ENCODE assay signal across 1 cellular context in the genomic region with DNA sequence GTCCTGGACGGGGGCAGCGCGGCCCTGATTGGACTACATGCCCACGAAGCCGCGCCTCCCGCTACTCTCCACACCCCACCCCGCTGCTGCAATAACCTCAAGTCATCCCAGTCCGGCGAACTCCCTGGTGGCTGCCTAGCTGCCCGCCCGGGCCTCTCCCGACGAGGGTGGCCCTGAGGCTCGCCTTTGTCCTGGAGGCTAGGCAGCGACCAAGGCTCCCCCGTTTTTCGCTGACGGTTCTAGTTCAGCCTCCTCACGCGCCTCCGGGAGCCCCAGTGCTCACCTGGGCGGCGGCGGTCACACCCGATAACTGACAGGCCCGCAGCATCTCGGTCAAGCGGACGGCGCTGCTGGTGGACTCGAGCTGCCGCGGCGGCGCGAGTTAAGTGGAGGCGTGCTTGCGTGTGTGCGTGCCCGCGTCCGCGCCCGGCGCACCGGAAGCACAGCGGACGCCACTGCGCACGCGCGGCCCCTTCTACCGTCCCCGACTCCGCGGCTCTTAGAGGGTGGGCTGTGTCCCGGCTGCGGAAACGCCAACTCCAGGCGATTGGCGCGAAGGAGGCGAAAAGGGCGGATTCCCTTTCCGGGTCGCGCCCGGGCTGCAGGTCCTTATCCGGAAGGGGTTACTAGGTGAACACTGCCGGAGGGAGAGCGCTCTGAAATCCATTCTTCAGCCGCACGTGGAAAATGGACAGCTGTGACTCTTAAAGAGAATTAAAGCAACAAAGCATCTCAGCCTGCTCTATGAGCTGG.
TF ChIP-seq lines count a peak whose summit lies in the region.

A gene (minus strand): TSS at position 408 of the 753 bp plus-strand sequence. CDS start 80 bp downstream, at position 328.

TF ChIP-seq in K562, 482 proteins besides CTCF, POLR2A, EP300 and RAD21 (continued from another document and continues in another):
- TF ChIP-seq, protein P1, sequence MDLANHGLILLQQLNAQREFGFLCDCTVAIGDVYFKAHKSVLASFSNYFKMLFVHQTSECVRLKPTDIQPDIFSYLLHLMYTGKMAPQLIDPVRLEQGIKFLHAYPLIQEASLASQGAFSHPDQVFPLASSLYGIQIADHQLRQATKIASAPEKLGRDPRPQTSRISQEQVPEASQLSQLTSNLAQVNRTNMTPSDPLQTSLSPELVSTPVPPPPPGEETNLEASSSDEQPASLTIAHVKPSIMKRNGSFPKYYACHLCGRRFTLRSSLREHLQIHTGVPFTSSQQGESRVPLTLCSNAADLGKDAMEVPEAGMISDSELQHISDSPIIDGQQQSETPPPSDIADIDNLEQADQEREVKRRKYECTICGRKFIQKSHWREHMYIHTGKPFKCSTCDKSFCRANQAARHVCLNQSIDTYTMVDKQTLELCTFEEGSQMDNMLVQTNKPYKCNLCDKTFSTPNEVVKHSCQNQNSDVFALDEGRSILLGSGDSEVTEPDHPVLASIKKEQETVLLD (IDR thresholded peaks at IDR 0.05) = peak; percentile 97
- TF ChIP-seq ATF7 (IDR thresholded peaks at IDR 0.05) (peak; percentile 87), SMAD4 (CRISPR knock-in tag; conservative IDR thresholded peaks at IDR 0.05) (peak; percentile 78), TCF7L2 (IDR thresholded peaks at IDR 0.05; ENCODE audit: low read depth, low read length) (no peak), LCOR (CRISPR knock-in tag; IDR thresholded peaks at IDR 0.05) (peak; percentile 74; the same call in 1 of the 2 replicates), SIX5 (IDR thresholded peaks at IDR 0.05; ENCODE audit: borderline replicate concordance in 1 of 2, insufficient read depth in 1 of 2, low read depth in 1 of 2, low read length in 2 of 2) (no peak; a peak in 1 of 4 replicates), ZNF695 (CRISPR knock-in tag; IDR thresholded peaks at IDR 0.05) (no peak), HLTF (IDR thresholded peaks at IDR 0.05) (0 out of 2 replicates have a peak, but pooled peaks have one; percentile 43), ZNF354B (CRISPR knock-in tag; IDR thresholded peaks at IDR 0.05) (no peak), MEF2A (IDR thresholded peaks at IDR 0.05; ENCODE audit: control insufficient read depth, low read depth, low read length) (no peak), MTF1 (CRISPR knock-in tag; IDR thresholded peaks at IDR 0.05; ENCODE audit: borderline replicate concordance) (no peak), HMG20B (CRISPR knock-in tag; IDR thresholded peaks at IDR 0.05) (no peak), JUN (IDR thresholded peaks at IDR 0.05; ENCODE audit: borderline replicate concordance, low read depth, low read length) (peak; percentile 47; the same call in 1 of the 2 replicates), JUN (CRISPR knock-in tag; IDR thresholded peaks at IDR 0.05; ENCODE audit: borderline replicate concordance) (no peak), SNIP1 (IDR thresholded peaks at IDR 0.05; ENCODE audit: low read depth) (peak; percentile 80; the same call in 1 of the 2 replicates), MYC (IDR thresholded peaks at IDR 0.05; ENCODE audit: low read depth, low read length) (peak; percentile 77), MYC (CRISPR knock-in tag; IDR thresholded peaks at IDR 0.05; ENCODE audit: borderline replicate concordance, low read depth) (peak; percentile 77), POLR2AphosphoS2 (IDR thresholded peaks at IDR 0.05; ENCODE audit: low read length) (peak; percentile 75; the same call in 1 of the 2 replicates), NFIX (CRISPR knock-in tag; IDR thresholded peaks at IDR 0.05; ENCODE audit: low read depth) (no peak), ZNF551 (CRISPR knock-in tag; IDR thresholded peaks at IDR 0.05) (no peak), CBFA2T2 (conservative IDR thresholded peaks at IDR 0.05) (no peak), CBX3 (IDR thresholded peaks at IDR 0.05; ENCODE audit: borderline replicate concordance in 1 of 2, low read length in 2 of 2) (no peak; a peak in 1 of 3 replicates), ARID2 (IDR thresholded peaks at IDR 0.05) (no peak), MAFF (IDR thresholded peaks at IDR 0.05; ENCODE audit: low read length) (no peak), MEIS2 (IDR thresholded peaks at IDR 0.05; ENCODE audit: partially characterized antibody) (peak; percentile 92), ZNF668 (CRISPR knock-in tag; IDR thresholded peaks at IDR 0.05) (peak; percentile 25; the same call in 1 of the 2 replicates), CXXC5 (CRISPR knock-in tag; IDR thresholded peaks at IDR 0.05) (peak; percentile 95), NR2C2 (CRISPR knock-in tag; IDR thresholded peaks at IDR 0.05) (peak; percentile 82; the same call in 1 of the 2 replicates), NR2C2 (tag; IDR thresholded peaks at IDR 0.05) (peak; percentile 98), KLF1 (tag; IDR thresholded peaks at IDR 0.05) (peak; percentile 96), GTF2F1 (IDR thresholded peaks at IDR 0.05; ENCODE audit: low read depth, low read length) (0 out of 2 replicates have a peak, but pooled peaks have one; percentile 80), SNRNP70 (optimal IDR thresholded peaks at IDR 0.05; ENCODE audit: low read depth, low read length) (no peak), NFRKB (IDR thresholded peaks at IDR 0.05; ENCODE audit: low read depth) (peak; percentile 45; the same call in 1 of the 2 replicates), SUPT5H (IDR thresholded peaks at IDR 0.05) (peak; percentile 99), SIN3B (IDR thresholded peaks at IDR 0.05; ENCODE audit: low read depth) (peak; percentile 75; the same call in 1 of the 2 replicates), FOXJ3 (CRISPR knock-in tag; IDR thresholded peaks at IDR 0.05) (no peak)
- TF ChIP-seq, protein P2, sequence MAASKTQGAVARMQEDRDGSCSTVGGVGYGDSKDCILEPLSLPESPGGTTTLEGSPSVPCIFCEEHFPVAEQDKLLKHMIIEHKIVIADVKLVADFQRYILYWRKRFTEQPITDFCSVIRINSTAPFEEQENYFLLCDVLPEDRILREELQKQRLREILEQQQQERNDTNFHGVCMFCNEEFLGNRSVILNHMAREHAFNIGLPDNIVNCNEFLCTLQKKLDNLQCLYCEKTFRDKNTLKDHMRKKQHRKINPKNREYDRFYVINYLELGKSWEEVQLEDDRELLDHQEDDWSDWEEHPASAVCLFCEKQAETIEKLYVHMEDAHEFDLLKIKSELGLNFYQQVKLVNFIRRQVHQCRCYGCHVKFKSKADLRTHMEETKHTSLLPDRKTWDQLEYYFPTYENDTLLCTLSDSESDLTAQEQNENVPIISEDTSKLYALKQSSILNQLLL (CRISPR knock-in tag; IDR thresholded peaks at IDR 0.05; ENCODE audit: borderline replicate concordance) = no peak
- TF ChIP-seq, protein P3, sequence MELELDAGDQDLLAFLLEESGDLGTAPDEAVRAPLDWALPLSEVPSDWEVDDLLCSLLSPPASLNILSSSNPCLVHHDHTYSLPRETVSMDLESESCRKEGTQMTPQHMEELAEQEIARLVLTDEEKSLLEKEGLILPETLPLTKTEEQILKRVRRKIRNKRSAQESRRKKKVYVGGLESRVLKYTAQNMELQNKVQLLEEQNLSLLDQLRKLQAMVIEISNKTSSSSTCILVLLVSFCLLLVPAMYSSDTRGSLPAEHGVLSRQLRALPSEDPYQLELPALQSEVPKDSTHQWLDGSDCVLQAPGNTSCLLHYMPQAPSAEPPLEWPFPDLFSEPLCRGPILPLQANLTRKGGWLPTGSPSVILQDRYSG (tag; conservative IDR thresholded peaks at IDR 0.05; ENCODE audit: low read depth) = no peak
- TF ChIP-seq, protein P4, sequence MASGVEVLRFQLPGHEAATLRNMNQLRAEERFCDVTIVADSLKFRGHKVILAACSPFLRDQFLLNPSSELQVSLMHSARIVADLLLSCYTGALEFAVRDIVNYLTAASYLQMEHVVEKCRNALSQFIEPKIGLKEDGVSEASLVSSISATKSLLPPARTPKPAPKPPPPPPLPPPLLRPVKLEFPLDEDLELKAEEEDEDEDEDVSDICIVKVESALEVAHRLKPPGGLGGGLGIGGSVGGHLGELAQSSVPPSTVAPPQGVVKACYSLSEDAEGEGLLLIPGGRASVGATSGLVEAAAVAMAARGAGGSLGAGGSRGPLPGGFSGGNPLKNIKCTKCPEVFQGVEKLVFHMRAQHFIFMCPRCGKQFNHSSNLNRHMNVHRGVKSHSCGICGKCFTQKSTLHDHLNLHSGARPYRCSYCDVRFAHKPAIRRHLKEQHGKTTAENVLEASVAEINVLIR (CRISPR knock-in tag; IDR thresholded peaks at IDR 0.05) = peak; percentile 13; the same call in 1 of the 2 replicates
- TF ChIP-seq, protein P5, sequence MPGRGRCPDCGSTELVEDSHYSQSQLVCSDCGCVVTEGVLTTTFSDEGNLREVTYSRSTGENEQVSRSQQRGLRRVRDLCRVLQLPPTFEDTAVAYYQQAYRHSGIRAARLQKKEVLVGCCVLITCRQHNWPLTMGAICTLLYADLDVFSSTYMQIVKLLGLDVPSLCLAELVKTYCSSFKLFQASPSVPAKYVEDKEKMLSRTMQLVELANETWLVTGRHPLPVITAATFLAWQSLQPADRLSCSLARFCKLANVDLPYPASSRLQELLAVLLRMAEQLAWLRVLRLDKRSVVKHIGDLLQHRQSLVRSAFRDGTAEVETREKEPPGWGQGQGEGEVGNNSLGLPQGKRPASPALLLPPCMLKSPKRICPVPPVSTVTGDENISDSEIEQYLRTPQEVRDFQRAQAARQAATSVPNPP (IDR thresholded peaks at IDR 0.05; ENCODE audit: borderline replicate concordance, insufficient read depth, insufficient read length) = no peak
- TF ChIP-seq, protein P6, sequence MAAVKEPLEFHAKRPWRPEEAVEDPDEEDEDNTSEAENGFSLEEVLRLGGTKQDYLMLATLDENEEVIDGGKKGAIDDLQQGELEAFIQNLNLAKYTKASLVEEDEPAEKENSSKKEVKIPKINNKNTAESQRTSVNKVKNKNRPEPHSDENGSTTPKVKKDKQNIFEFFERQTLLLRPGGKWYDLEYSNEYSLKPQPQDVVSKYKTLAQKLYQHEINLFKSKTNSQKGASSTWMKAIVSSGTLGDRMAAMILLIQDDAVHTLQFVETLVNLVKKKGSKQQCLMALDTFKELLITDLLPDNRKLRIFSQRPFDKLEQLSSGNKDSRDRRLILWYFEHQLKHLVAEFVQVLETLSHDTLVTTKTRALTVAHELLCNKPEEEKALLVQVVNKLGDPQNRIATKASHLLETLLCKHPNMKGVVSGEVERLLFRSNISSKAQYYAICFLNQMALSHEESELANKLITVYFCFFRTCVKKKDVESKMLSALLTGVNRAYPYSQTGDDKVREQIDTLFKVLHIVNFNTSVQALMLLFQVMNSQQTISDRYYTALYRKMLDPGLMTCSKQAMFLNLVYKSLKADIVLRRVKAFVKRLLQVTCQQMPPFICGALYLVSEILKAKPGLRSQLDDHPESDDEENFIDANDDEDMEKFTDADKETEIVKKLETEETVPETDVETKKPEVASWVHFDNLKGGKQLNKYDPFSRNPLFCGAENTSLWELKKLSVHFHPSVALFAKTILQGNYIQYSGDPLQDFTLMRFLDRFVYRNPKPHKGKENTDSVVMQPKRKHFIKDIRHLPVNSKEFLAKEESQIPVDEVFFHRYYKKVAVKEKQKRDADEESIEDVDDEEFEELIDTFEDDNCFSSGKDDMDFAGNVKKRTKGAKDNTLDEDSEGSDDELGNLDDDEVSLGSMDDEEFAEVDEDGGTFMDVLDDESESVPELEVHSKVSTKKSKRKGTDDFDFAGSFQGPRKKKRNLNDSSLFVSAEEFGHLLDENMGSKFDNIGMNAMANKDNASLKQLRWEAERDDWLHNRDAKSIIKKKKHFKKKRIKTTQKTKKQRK (IDR thresholded peaks at IDR 0.05; ENCODE audit: borderline replicate concordance, low read depth, low read length) = no peak
- TF ChIP-seq, protein P7, sequence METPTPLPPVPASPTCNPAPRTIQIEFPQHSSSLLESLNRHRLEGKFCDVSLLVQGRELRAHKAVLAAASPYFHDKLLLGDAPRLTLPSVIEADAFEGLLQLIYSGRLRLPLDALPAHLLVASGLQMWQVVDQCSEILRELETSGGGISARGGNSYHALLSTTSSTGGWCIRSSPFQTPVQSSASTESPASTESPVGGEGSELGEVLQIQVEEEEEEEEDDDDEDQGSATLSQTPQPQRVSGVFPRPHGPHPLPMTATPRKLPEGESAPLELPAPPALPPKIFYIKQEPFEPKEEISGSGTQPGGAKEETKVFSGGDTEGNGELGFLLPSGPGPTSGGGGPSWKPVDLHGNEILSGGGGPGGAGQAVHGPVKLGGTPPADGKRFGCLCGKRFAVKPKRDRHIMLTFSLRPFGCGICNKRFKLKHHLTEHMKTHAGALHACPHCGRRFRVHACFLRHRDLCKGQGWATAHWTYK (CRISPR knock-in tag; IDR thresholded peaks at IDR 0.05) = peak; percentile 94
- TF ChIP-seq, protein P8, sequence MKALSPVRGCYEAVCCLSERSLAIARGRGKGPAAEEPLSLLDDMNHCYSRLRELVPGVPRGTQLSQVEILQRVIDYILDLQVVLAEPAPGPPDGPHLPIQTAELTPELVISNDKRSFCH (CRISPR knock-in tag; IDR thresholded peaks at IDR 0.05) = no peak
- TF ChIP-seq, protein P8 (tag; IDR thresholded peaks at IDR 0.05) = peak; percentile 25; the same call in 1 of the 2 replicates
- TF ChIP-seq, protein P9, sequence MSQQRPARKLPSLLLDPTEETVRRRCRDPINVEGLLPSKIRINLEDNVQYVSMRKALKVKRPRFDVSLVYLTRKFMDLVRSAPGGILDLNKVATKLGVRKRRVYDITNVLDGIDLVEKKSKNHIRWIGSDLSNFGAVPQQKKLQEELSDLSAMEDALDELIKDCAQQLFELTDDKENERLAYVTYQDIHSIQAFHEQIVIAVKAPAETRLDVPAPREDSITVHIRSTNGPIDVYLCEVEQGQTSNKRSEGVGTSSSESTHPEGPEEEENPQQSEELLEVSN (IDR thresholded peaks at IDR 0.05; ENCODE audit: borderline replicate concordance in 1 of 2, extremely low read depth in 1 of 2, insufficient read depth in 1 of 2, insufficient read length in 1 of 2, low read depth in 1 of 2, low read length in 1 of 2, poor library complexity in 1 of 2, severe bottlenecking in 1 of 2) = peak in 1 of 2 experiments; percentile 36
- TF ChIP-seq, protein P10, sequence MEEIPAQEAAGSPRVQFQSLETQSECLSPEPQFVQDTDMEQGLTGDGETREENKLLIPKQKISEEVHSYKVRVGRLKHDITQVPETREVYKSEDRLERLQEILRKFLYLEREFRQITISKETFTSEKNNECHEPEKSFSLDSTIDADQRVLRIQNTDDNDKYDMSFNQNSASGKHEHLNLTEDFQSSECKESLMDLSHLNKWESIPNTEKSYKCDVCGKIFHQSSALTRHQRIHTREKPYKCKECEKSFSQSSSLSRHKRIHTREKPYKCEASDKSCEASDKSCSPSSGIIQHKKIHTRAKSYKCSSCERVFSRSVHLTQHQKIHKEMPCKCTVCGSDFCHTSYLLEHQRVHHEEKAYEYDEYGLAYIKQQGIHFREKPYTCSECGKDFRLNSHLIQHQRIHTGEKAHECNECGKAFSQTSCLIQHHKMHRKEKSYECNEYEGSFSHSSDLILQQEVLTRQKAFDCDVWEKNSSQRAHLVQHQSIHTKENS (CRISPR knock-in tag; IDR thresholded peaks at IDR 0.05) = no peak
- TF ChIP-seq, protein P11, sequence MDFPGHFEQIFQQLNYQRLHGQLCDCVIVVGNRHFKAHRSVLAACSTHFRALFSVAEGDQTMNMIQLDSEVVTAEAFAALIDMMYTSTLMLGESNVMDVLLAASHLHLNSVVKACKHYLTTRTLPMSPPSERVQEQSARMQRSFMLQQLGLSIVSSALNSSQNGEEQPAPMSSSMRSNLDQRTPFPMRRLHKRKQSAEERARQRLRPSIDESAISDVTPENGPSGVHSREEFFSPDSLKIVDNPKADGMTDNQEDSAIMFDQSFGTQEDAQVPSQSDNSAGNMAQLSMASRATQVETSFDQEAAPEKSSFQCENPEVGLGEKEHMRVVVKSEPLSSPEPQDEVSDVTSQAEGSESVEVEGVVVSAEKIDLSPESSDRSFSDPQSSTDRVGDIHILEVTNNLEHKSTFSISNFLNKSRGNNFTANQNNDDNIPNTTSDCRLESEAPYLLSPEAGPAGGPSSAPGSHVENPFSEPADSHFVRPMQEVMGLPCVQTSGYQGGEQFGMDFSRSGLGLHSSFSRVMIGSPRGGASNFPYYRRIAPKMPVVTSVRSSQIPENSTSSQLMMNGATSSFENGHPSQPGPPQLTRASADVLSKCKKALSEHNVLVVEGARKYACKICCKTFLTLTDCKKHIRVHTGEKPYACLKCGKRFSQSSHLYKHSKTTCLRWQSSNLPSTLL (IDR thresholded peaks at IDR 0.05) = no peak
